8 cellular contexts compared by ENCODE assay signal in genomic region chr13:114049026-114049425, GRCh38.
DNase-seq lines count a peak whose midpoint lies in the region; ATAC-seq lines count a peak whose summit lies in the region.

No MANE protein-coding gene starts in this region.

- peak; percentile 45 for ATAC-seq in GM18861 (IDR thresholded peaks at IDR 0.05; ENCODE audit: unreplicated experiment)
- ATAC-seq in HG03175 (IDR thresholded peaks at IDR 0.05; ENCODE audit: unreplicated experiment), result peak; percentile 54
- no peak for ATAC-seq in HG02623 (IDR thresholded peaks at IDR 0.05; ENCODE audit: unreplicated experiment)
- ATAC-seq in HG03469 (IDR thresholded peaks at IDR 0.05; ENCODE audit: unreplicated experiment), result no peak

- DNase-seq in activated T-helper 1 cell treated with Interleukin-2 at 50 U/mL for 16 hours (ENCODE audit: low read depth), result peak; percentile 13
- DNase-seq in stimulated activated CD4-positive, alpha-beta T cell treated with anti-CD3 and anti-CD28 coated beads, Interleukin-4, amount 100 ng/mL, for 1 hour, result peak; percentile 69
- DNase-seq in HUDEP-2 (lab: John Stamatoyannopoulos, UW; ENCODE audit: unreplicated experiment in 76 of 76), result no peak
- DNase-seq in AML-193 (lab: John Stamatoyannopoulos, UW), result no peak

Comparison
In these comparisons a context has a peak if more than half of its experiments do, and no peak if none do; other contexts are left out.
1. ATAC-seq: peak in GM18861 (single experiment) and HG03175 (single experiment); none in HG02623 (single experiment) and HG03469 (single experiment).
2. DNase-seq: peak in activated T-helper 1 cell treated with Interleukin-2 at 50 U/mL for 16 hours (single experiment) and stimulated activated CD4-positive, alpha-beta T cell treated with anti-CD3 and anti-CD28 coated beads, Interleukin-4, amount 100 ng/mL, for 1 hour (single experiment); none in HUDEP-2 (0 of 76) and AML-193 (0 of 2).